Comparison of ENCODE assay signal across 15 cellular contexts in genomic region chr12:69886101-69886500, GRCh38.
"Had no signal": no experiment of that assay in that cellular context is flagged by ENCODE, and none has a peak within 500 bp of the region (broad histone marks: within the 10 kb centered on the region; RNA-seq: fewer than 3 reads in every experiment).

No MANE protein-coding gene starts in this region.

- H3K27me3 ChIP-seq: adrenal gland, thyroid gland had no signal

- H3K36me3 ChIP-seq: adrenal gland, lower lobe of right lung, thyroid gland had no signal

- H3K4me1 ChIP-seq: lower lobe of right lung had no signal

- H3K27me3 Mint-ChIP-seq: activated B cell treated with CpG ODN at 0.5 μM for 24 hours had no signal

- H3K36me3 Mint-ChIP-seq: mesothelial cell of epicardium, naive B cell had no signal

- ATAC-seq: right cardiac atrium had no signal

- H3K4me1 Mint-ChIP-seq: activated B cell treated with CpG ODN at 0.5 μM for 24 hours, endodermal cell, mesothelial cell of epicardium, naive B cell had no signal

- H3K4me3 ChIP-seq: adrenal gland, lower lobe of right lung, smooth muscle cell, thyroid gland had no signal

- H3K4me2 ChIP-seq: smooth muscle cell had no signal

- H3K27ac Mint-ChIP-seq: activated B cell treated with CpG ODN at 0.5 μM for 24 hours, endodermal cell, mesothelial cell of epicardium, naive B cell had no signal

- H3K9me3 ChIP-seq: adrenal gland, lower lobe of right lung, thyroid gland had no signal

- DNase-seq: activated B cell treated with CpG ODN at 0.5 μM for 24 hours; activated CD4-positive, alpha-beta T cell treated with anti-CD3 and anti-CD28 coated beads, Interleukin-2, amount 50 U/mL, for 1 hour; activated naive CD4-positive, alpha-beta T cell treated with anti-CD3 and anti-CD28 coated beads, Interleukin-2, amount 50 U/mL, for 16 hours; activated T-cell treated with anti-CD3 and anti-CD28 coated beads, Interleukin-2, amount 50 U/mL, for 1 hour; adrenal gland; endodermal cell; erythroblast; hypothalamus; lower lobe of right lung; naive B cell; posterior cingulate gyrus; right cardiac atrium had no signal

- H3K27ac ChIP-seq: lower lobe of right lung, thyroid gland had no signal

- H3K9me3 Mint-ChIP-seq: activated B cell treated with CpG ODN at 0.5 μM for 24 hours, endodermal cell, mesothelial cell of epicardium, naive B cell had no signal

- H3K4me3 Mint-ChIP-seq: activated B cell treated with CpG ODN at 0.5 μM for 24 hours, endodermal cell, mesothelial cell of epicardium, naive B cell had no signal
